In the genomic region with DNA sequence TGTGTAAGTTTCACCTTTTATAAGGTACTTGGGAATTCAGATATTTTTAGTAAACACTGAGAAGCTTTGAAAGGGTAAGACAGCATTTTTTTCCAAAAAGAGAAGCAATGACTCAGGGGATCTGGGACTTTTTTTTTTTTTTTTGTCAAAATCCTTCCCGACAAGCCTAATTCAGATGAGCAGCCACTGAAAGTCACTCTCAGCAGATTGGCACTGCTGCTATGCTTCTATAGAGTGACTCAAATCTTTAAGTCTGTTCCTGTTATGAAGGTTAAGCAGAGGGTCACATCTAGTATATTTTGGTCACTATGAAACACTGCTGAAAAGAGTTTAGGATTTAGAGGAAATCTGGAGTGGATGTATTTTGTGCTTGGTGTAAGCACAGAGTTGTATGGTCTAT, we compare ENCODE assay signal across 3 cellular contexts.
TF ChIP-seq lines count a peak whose summit lies in the region.

No MANE protein-coding gene starts in this region.

TF ChIP-seq in IMR-90, 13 proteins besides CTCF, POLR2A, EP300 and RAD21:
- TF ChIP-seq, protein P1, sequence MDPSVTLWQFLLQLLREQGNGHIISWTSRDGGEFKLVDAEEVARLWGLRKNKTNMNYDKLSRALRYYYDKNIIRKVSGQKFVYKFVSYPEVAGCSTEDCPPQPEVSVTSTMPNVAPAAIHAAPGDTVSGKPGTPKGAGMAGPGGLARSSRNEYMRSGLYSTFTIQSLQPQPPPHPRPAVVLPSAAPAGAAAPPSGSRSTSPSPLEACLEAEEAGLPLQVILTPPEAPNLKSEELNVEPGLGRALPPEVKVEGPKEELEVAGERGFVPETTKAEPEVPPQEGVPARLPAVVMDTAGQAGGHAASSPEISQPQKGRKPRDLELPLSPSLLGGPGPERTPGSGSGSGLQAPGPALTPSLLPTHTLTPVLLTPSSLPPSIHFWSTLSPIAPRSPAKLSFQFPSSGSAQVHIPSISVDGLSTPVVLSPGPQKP (IDR thresholded peaks at IDR 0.05; ENCODE audit: borderline replicate concordance, low read depth, low read length): no peak
- no peak for TF ChIP-seq SMC3 (IDR thresholded peaks at IDR 0.05; ENCODE audit: low read depth, low read length)
- TF ChIP-seq NFE2L2 (IDR thresholded peaks at IDR 0.05; ENCODE audit: low read depth, low read length): no peak
- no peak for TF ChIP-seq MXI1 (IDR thresholded peaks at IDR 0.05; ENCODE audit: borderline replicate concordance, low read depth, low read length)
- TF ChIP-seq FOS (IDR thresholded peaks at IDR 0.05; ENCODE audit: low read depth, low read length): no peak
- no peak for TF ChIP-seq MAFK (IDR thresholded peaks at IDR 0.05; ENCODE audit: low read depth, low read length)
- TF ChIP-seq, protein P2, sequence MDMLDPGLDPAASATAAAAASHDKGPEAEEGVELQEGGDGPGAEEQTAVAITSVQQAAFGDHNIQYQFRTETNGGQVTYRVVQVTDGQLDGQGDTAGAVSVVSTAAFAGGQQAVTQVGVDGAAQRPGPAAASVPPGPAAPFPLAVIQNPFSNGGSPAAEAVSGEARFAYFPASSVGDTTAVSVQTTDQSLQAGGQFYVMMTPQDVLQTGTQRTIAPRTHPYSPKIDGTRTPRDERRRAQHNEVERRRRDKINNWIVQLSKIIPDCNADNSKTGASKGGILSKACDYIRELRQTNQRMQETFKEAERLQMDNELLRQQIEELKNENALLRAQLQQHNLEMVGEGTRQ (IDR thresholded peaks at IDR 0.05; ENCODE audit: low read depth, low read length): no peak
- no peak for TF ChIP-seq RFX5 (IDR thresholded peaks at IDR 0.05; ENCODE audit: low read depth, low read length)
- TF ChIP-seq BHLHE40 (IDR thresholded peaks at IDR 0.05; ENCODE audit: low read depth, low read length): no peak
- TF ChIP-seq CEBPB (IDR thresholded peaks at IDR 0.05; ENCODE audit: low read depth, low read length): no peak
- no peak for TF ChIP-seq CHD1 (IDR thresholded peaks at IDR 0.05; ENCODE audit: low read depth, low read length)

TF ChIP-seq in endothelial cell of umbilical vein, 7 proteins besides CTCF, POLR2A, EP300 and RAD21:
- TF ChIP-seq EZH2 (IDR thresholded peaks at IDR 0.05; ENCODE audit: borderline replicate concordance, low read depth, low read length, severe bottlenecking) (no peak), MYC (IDR thresholded peaks at IDR 0.05; ENCODE audit: low read depth, low read length) (no peak)

TF ChIP-seq in SK-N-SH, 30 proteins besides CTCF, POLR2A, EP300 and RAD21:
- TF ChIP-seq MEF2A (IDR thresholded peaks at IDR 0.05; ENCODE audit: borderline replicate concordance, low read depth) (no peak), RFX5 (IDR thresholded peaks at IDR 0.05; ENCODE audit: low read length) (no peak), SIN3A (IDR thresholded peaks at IDR 0.05; ENCODE audit: borderline replicate concordance, low read depth, low read length) (no peak), ZBTB33 (IDR thresholded peaks at IDR 0.05; ENCODE audit: borderline replicate concordance, low read depth) (no peak), GATA2 (CRISPR knock-in tag; IDR thresholded peaks at IDR 0.05) (no peak), EZH2phosphoT487 (IDR thresholded peaks at IDR 0.05; ENCODE audit: borderline replicate concordance, low read depth) (no peak), NRF1 (IDR thresholded peaks at IDR 0.05; ENCODE audit: low read depth, low read length) (no peak), REST (IDR thresholded peaks at IDR 0.05; ENCODE audit: low read depth, low read length) (no peak), ELF1 (IDR thresholded peaks at IDR 0.05) (no peak), TCF12 (IDR thresholded peaks at IDR 0.05) (no peak), FOXM1 (IDR thresholded peaks at IDR 0.05; ENCODE audit: low read depth) (no peak), GABPA (IDR thresholded peaks at IDR 0.05; ENCODE audit: low read depth) (no peak)
